8 cellular contexts compared by ENCODE assay signal in the genomic region with DNA sequence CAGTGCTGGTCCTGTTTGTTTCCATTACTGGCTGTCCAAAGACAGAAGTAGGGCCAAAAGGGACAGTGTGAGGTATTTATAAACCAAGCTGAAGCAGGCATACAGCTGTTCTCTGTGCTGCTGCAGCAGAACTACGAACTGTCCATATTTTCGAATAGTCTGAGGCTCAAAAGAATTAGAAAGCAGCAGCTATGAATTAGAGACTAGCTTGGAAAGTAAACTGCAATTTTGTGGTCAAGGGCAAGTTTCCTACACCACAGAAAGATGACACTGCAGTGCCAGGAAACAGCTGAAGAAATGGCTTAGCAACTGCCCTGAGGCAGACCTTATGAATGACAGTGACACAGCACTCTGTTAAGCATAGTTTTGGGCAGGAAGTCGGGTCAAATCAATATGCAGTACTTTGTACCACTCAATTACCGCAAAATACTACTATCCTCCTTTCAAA.
DNase-seq lines count a peak whose midpoint lies in the region; ATAC-seq lines count a peak whose summit lies in the region.

No MANE protein-coding gene starts in this region.

- peaks cover 0 to 7% of the 10 kb centered on the region in 2 donors for H3K9me3 Mint-ChIP-seq in stimulated activated naive CD8-positive, alpha-beta T cell treated with anti-CD3 and anti-CD28 coated beads, Interleukin-15, amount 100 ng/mL, for 72 hours

- H3K27ac ChIP-seq in ACC112 (ENCODE audit: low read depth, low read length), result peak overlapping the region; percentile 94

- H3K79me2 ChIP-seq in ACC112 (ENCODE audit: control insufficient read depth, insufficient read depth, low read length, unreplicated experiment), result peaks cover 5% of the 10 kb centered on the region

- H3K9ac ChIP-seq in adipocyte (ENCODE audit: low read length), result peak overlapping the region; percentile 22

- DNase-seq in NK-92 (lab: John Stamatoyannopoulos, UW; ENCODE audit: unreplicated experiment) (peak; percentile 6), adipocyte (ENCODE audit: low read depth) (peak; percentile 94), left colon (no peak), NCI-H345 (lab: John Stamatoyannopoulos, UW) (no peak)
- peak; percentile 22 to 66 for DNase-seq in stimulated activated naive CD8-positive, alpha-beta T cell treated with anti-CD3 and anti-CD28 coated beads, Interleukin-15, amount 100 ng/mL, for 72 hours

- H3K4me3 ChIP-seq in ACC112 (ENCODE audit: low read depth, low read length) (peak overlapping the region; percentile 20; the same call in 1 of the 2 replicates), adipocyte (ENCODE audit: low read length) (peak overlapping the region; percentile 45)

- H3K36me3 ChIP-seq in ACC112 (ENCODE audit: insufficient read depth, low read length), result no peaks in the 10 kb centered on the region
- no peaks in the 10 kb centered on the region for H3K36me3 ChIP-seq in adipocyte (ENCODE audit: control insufficient read depth, insufficient read depth, low read length, severe bottlenecking)

- intact Hi-C loops in left colon (cut with DNase I, micrococcal nuclease), result no loop called here

- peak overlapping the region; percentile 13 for H2AFZ ChIP-seq in ACC112 (ENCODE audit: low read length, unreplicated experiment)

- no peaks in the 10 kb centered on the region for H3K9me3 ChIP-seq in adipocyte (ENCODE audit: control insufficient read depth, low read length)

- H3K27me3 ChIP-seq in ACC112 (ENCODE audit: insufficient read depth, low read length) (no peaks in the 10 kb centered on the region), adipocyte (replicated peaks; ENCODE audit: control insufficient read depth, insufficient read depth, low read length) (no peaks in the 10 kb centered on the region)

- H3K27me3 Mint-ChIP-seq in stimulated activated naive CD8-positive, alpha-beta T cell treated with anti-CD3 and anti-CD28 coated beads, Interleukin-15, amount 100 ng/mL, for 72 hours, result no peaks in the 10 kb centered on the region

- H3K4me3 Mint-ChIP-seq in stimulated activated naive CD8-positive, alpha-beta T cell treated with anti-CD3 and anti-CD28 coated beads, Interleukin-15, amount 100 ng/mL, for 72 hours, result peak overlapping the region; percentile 16 to 68

- peak; percentile 97 for ATAC-seq in GM18517 (IDR thresholded peaks at IDR 0.05; ENCODE audit: unreplicated experiment)
- peak; percentile 98 for ATAC-seq in HG02973 (IDR thresholded peaks at IDR 0.05; ENCODE audit: unreplicated experiment)
- ATAC-seq in left colon, result peak; percentile 35
- peak; percentile 100 for ATAC-seq in stimulated activated naive CD8-positive, alpha-beta T cell treated with anti-CD3 and anti-CD28 coated beads, Interleukin-15, amount 100 ng/mL, for 72 hours

- no peak overlapping the region for H3K27ac Mint-ChIP-seq in stimulated activated naive CD8-positive, alpha-beta T cell treated with anti-CD3 and anti-CD28 coated beads, Interleukin-15, amount 100 ng/mL, for 72 hours

- H3K4me1 ChIP-seq in ACC112 (ENCODE audit: control insufficient read depth, insufficient read depth, low read length, unreplicated experiment) (peaks cover 34% of the 10 kb centered on the region), adipocyte (ENCODE audit: control insufficient read depth, insufficient read depth, low read length) (peaks cover 30% of the 10 kb centered on the region)

- H3K4me1 Mint-ChIP-seq in stimulated activated naive CD8-positive, alpha-beta T cell treated with anti-CD3 and anti-CD28 coated beads, Interleukin-15, amount 100 ng/mL, for 72 hours, result peaks cover 40% of the 10 kb centered on the region

Comparison
In these comparisons a context has a peak if more than half of its experiments do, and no peak if none do; other contexts are left out.
1. ATAC-seq: peak in every context shown above with its lines; median percentile 100 in stimulated activated naive CD8-positive, alpha-beta T cell treated with anti-CD3 and anti-CD28 coated beads, Interleukin-15, amount 100 ng/mL, for 72 hours; 98 in HG02973; 97 in GM18517; 35 in left colon.
2. DNase-seq: peak in NK-92 (single experiment), adipocyte (single experiment) and stimulated activated naive CD8-positive, alpha-beta T cell treated with anti-CD3 and anti-CD28 coated beads, Interleukin-15, amount 100 ng/mL, for 72 hours (2 of 2); none in left colon (0 of 2) and NCI-H345 (single experiment).